Comparison of ENCODE assay signal across 25 cellular contexts in genomic region chr6:137781639-137782038, GRCh38.
"Had no signal": no experiment of that assay in that cellular context is flagged by ENCODE, and none has a peak within 500 bp of the region (broad histone marks: within the 10 kb centered on the region; RNA-seq: fewer than 3 reads in every experiment).

No MANE protein-coding gene starts in this region.

- H3K36me3 ChIP-seq: brain microvascular endothelial cell, left ventricle myocardium inferior, neutrophil, right lobe of liver, uterus had no signal

- H3K27me3 ChIP-seq: brain microvascular endothelial cell, neutrophil, right lobe of liver, testis, uterus had no signal

- H3K4me3 Mint-ChIP-seq: activated CD4-positive, alpha-beta T cell treated with anti-CD3 and anti-CD28 coated beads for 36 hours; activated naive CD4-positive, alpha-beta T cell treated with anti-CD3 and anti-CD28 coated beads for 36 hours; activated T-helper 1 cell treated with anti-CD3 and anti-CD28 coated beads, Interleukin-12 subunit alpha, Interleukin-12 subunit beta, Interleukin-2, Interleukin-4 antibody, amounts not matched to agents 30 ng/mL and 10 ng/mL and 1 ng/mL, durations not matched to agents 14 hours and 24 hours and 36 hours; endodermal cell; naive B cell; nephron progenitor cell; type B pancreatic cell had no signal

- DNase-seq: activated CD4-positive, alpha-beta T cell treated with anti-CD3 and anti-CD28 coated beads for 36 hours; activated CD4-positive, CD25-positive, alpha-beta regulatory T cell; activated CD8-positive, alpha-beta memory T cell treated with anti-CD3 and anti-CD28 coated beads, Interleukin-2, amount 50 U/mL, for 4 hours; activated effector memory CD4-positive, alpha-beta T cell treated with anti-CD3 and anti-CD28 coated beads, Interleukin-2, amount 50 U/mL, for 16 hours; activated naive CD4-positive, alpha-beta T cell treated with anti-CD3 and anti-CD28 coated beads for 36 hours; activated T-cell treated with anti-CD3 and anti-CD28 coated beads, Interleukin-2, amount 50 U/mL, for 1 hour; amniotic stem cell; brain microvascular endothelial cell; cortex of kidney; endodermal cell; glutamatergic neuron; islet precursor cell; left ventricle myocardium inferior; naive B cell; nephron progenitor cell; right lobe of liver; stimulated activated CD4-positive, alpha-beta T cell treated with anti-CD3 and anti-CD28 coated beads, Interleukin-12 subunit alpha, Interleukin-12 subunit beta, amount 100 ng/mL, for 4 hours; stimulated activated CD4-positive, alpha-beta T cell treated with anti-CD3 and anti-CD28 coated beads, Interleukin-4, amount 100 ng/mL, for 1 hour; stimulated activated naive CD4-positive, alpha-beta T cell; testis; uterus had no signal

- H3K27ac Mint-ChIP-seq: activated CD4-positive, alpha-beta T cell treated with anti-CD3 and anti-CD28 coated beads for 36 hours; activated naive CD4-positive, alpha-beta T cell treated with anti-CD3 and anti-CD28 coated beads for 36 hours; activated T-helper 1 cell treated with anti-CD3 and anti-CD28 coated beads, Interleukin-12 subunit alpha, Interleukin-12 subunit beta, Interleukin-2, Interleukin-4 antibody, amounts not matched to agents 30 ng/mL and 10 ng/mL and 1 ng/mL, durations not matched to agents 14 hours and 24 hours and 36 hours; endodermal cell; type B pancreatic cell had no signal

- H3K9me3 ChIP-seq: left ventricle myocardium inferior, neutrophil, right lobe of liver, testis, uterus had no signal

- H3K36me3 Mint-ChIP-seq: naive B cell had no signal

- ATAC-seq: activated CD4-positive, alpha-beta T cell treated with anti-CD3 and anti-CD28 coated beads for 36 hours; right lobe of liver had no signal

- H3K4me1 Mint-ChIP-seq: activated CD4-positive, alpha-beta T cell treated with anti-CD3 and anti-CD28 coated beads for 36 hours had no signal

- H3K4me1 ChIP-seq: right lobe of liver, testis, uterus had no signal

- H3K4me3 ChIP-seq: left ventricle myocardium inferior, right lobe of liver, skin epidermis, testis, uterus had no signal

- H3K27ac ChIP-seq: brain microvascular endothelial cell, neutrophil, right lobe of liver, skin epidermis had no signal

- H3K9me3 Mint-ChIP-seq: activated naive CD4-positive, alpha-beta T cell treated with anti-CD3 and anti-CD28 coated beads for 36 hours; activated T-helper 1 cell treated with anti-CD3 and anti-CD28 coated beads, Interleukin-12 subunit alpha, Interleukin-12 subunit beta, Interleukin-2, Interleukin-4 antibody, amounts not matched to agents 30 ng/mL and 10 ng/mL and 1 ng/mL, durations not matched to agents 14 hours and 24 hours and 36 hours; endodermal cell; naive B cell; nephron progenitor cell; type B pancreatic cell had no signal

- H3K27me3 Mint-ChIP-seq: activated CD4-positive, alpha-beta T cell treated with anti-CD3 and anti-CD28 coated beads for 36 hours; naive B cell; type B pancreatic cell had no signal
